8 cellular contexts compared by ENCODE assay signal in the genomic region with DNA sequence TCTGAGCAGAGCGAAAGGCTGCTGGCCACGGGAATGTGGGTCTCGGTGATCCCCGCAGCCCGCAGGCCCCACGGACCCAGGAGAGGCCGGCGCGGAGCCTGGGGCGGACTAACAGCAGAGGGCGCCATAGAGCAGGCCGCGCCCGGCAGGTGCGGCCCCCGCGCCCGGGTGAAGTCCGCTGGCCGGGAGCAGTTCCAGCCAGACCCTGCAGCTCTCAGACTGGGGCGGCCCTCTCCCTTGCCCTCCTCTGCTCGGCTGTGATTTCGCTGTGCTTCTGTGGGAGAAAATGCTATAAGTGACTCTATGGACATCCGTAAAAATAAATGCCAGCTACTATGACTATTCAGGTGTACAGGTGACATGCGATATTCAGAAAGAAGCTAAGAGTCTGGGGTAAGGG. TPM values are rescaled to one million over a fixed set of nuclear protein-coding genes. Genes with fewer than 3 reads are reported as not detected.
A peak's percentile ranks its signal among the peaks of the same experiment; 100 is the strongest.
DNase-seq lines count a peak whose midpoint lies in the region; ATAC-seq and TF ChIP-seq lines count a peak whose summit lies in the region.

No MANE protein-coding gene starts in this region.

- peaks cover 5% of the 10 kb centered on the region for H3K4me1 Mint-ChIP-seq in activated T-helper 2 cell treated with anti-CD3 and anti-CD28 coated beads, Interferon-gamma antibody, Interleukin-2, Interleukin-4, amounts not matched to agents 10 μg/mL and 5 μg/mL and 100 μg/mL, durations not matched to agents 14 hours and 24 hours and 36 hours (ENCODE audit: low read depth)
- H3K4me1 Mint-ChIP-seq in progenitor cell of endocrine pancreas (ENCODE audit: low read depth): peaks cover 12% of the 10 kb centered on the region

- H3K27me3 ChIP-seq in Panc1 (ENCODE audit: control insufficient read depth, insufficient read depth, low read length) (no peaks in the 10 kb centered on the region), uterus (peaks cover 0 to 24% of the 10 kb centered on the region in 2 donors)

- H3K36me3 Mint-ChIP-seq in activated T-helper 2 cell treated with anti-CD3 and anti-CD28 coated beads, Interferon-gamma antibody, Interleukin-2, Interleukin-4, amounts not matched to agents 10 μg/mL and 5 μg/mL and 100 μg/mL, durations not matched to agents 14 hours and 24 hours and 36 hours (ENCODE audit: low read depth): no peaks in the 10 kb centered on the region
- H3K36me3 Mint-ChIP-seq in progenitor cell of endocrine pancreas (ENCODE audit: insufficient read depth): peaks cover 7% of the 10 kb centered on the region

- H3K4me1 ChIP-seq in Panc1 (ENCODE audit: control insufficient read depth, insufficient read depth, low read length) (peaks cover 6% of the 10 kb centered on the region), uterus (no peaks in the 10 kb centered on the region)

- H3K36me3 ChIP-seq in Panc1 (ENCODE audit: control insufficient read depth, insufficient read depth, low read length) (no peaks in the 10 kb centered on the region), uterus (no peaks in the 10 kb centered on the region)

- H3K27ac ChIP-seq in Panc1 (ENCODE audit: low read length): no peak overlapping the region
- H3K27ac ChIP-seq in uterus: no peak overlapping the region

- intact Hi-C loops in Panc1 (cut with micrococcal nuclease; ENCODE audit: unreplicated experiment): loop anchor here (1.0 to 10.0 kb wide), 2 partner anchors 123 to 155 kb away; partner anchors contain the start of gene URAD
- intact Hi-C loops in activated T-helper 2 cell treated with anti-CD3 and anti-CD28 coated beads, Interferon-gamma antibody, Interleukin-2, Interleukin-4, amounts not matched to agents 10 μg/mL and 5 μg/mL and 100 μg/mL, durations not matched to agents 14 hours and 24 hours and 36 hours (cut with micrococcal nuclease): no loop called here
- intact Hi-C loops in uterus (cut with DNase I; ENCODE audit: low total_unique reads): no loop called here

- peak; percentile 94 for TF ChIP-seq CTCF in Panc1 (IDR thresholded peaks at IDR 0.05)
- TF ChIP-seq CTCF in progenitor cell of endocrine pancreas (IDR thresholded peaks at IDR 0.05; ENCODE audit: unreplicated experiment): peak; percentile 98
- TF ChIP-seq CTCF in uterus (IDR thresholded peaks at IDR 0.05): peak; percentile 57 to 77 (median 66)

- H3K27me3 Mint-ChIP-seq in activated T-helper 2 cell treated with anti-CD3 and anti-CD28 coated beads, Interferon-gamma antibody, Interleukin-2, Interleukin-4, amounts not matched to agents 10 μg/mL and 5 μg/mL and 100 μg/mL, durations not matched to agents 14 hours and 24 hours and 36 hours (ENCODE audit: low read depth): peaks cover 50% of the 10 kb centered on the region
- H3K27me3 Mint-ChIP-seq in progenitor cell of endocrine pancreas: peaks cover 68% of the 10 kb centered on the region

- CTCF ChIA-PET in Panc1 (lab: Charles Lee): interaction anchor here (0.6 to 3.6 kb wide), 9 partner anchors 29 to 297 kb away, joined by 3 to 24 read pairs (median 4); no protein-coding TSS in a partner anchor

- H3K9me3 ChIP-seq in Panc1 (ENCODE audit: control insufficient read depth, insufficient read depth, low read depth, low read length) (no peaks in the 10 kb centered on the region), uterus (no peaks in the 10 kb centered on the region)

- DNase-seq in EL (peak; percentile 23), Panc1 (ENCODE audit: low read depth, low spot score) (no peak), germinal center (ENCODE audit: low spot score) (peak; percentile 80), progenitor cell of endocrine pancreas (ENCODE audit: low spot score, unreplicated experiment) (peak; percentile 83), uterus (peak in 1 of 2 donors; percentile 27), GOT3 (lab: John Stamatoyannopoulos, UW) (no peak)
- peak; percentile 41 for DNase-seq in activated T-helper 2 cell treated with anti-CD3 and anti-CD28 coated beads, Interferon-gamma antibody, Interleukin-2, Interleukin-4, amounts not matched to agents 10 μg/mL and 5 μg/mL and 100 μg/mL, durations not matched to agents 14 hours and 24 hours and 36 hours (ENCODE audit: low spot score)

- no TSS peak for BruUV-seq in Panc1 (replicated peaks; lab: Mats Ljungman, UMichigan)

- no peak for TF ChIP-seq POLR2A in uterus (IDR thresholded peaks at IDR 0.05)

- H3K4me3 Mint-ChIP-seq in activated T-helper 2 cell treated with anti-CD3 and anti-CD28 coated beads, Interferon-gamma antibody, Interleukin-2, Interleukin-4, amounts not matched to agents 10 μg/mL and 5 μg/mL and 100 μg/mL, durations not matched to agents 14 hours and 24 hours and 36 hours (ENCODE audit: low read depth): no peak overlapping the region
- H3K4me3 Mint-ChIP-seq in progenitor cell of endocrine pancreas (ENCODE audit: low read depth): peak overlapping the region; percentile 80

- H3K27ac Mint-ChIP-seq in activated T-helper 2 cell treated with anti-CD3 and anti-CD28 coated beads, Interferon-gamma antibody, Interleukin-2, Interleukin-4, amounts not matched to agents 10 μg/mL and 5 μg/mL and 100 μg/mL, durations not matched to agents 14 hours and 24 hours and 36 hours: no peak overlapping the region
- peak overlapping the region; percentile 90 for H3K27ac Mint-ChIP-seq in progenitor cell of endocrine pancreas

- H3K4me3 ChIP-seq in Panc1 (ENCODE audit: low read depth in 2 of 2, low read length in 2 of 2) (peak overlapping the region; percentile 34 to 40), uterus (peak overlapping the region in 1 of 2 donors; percentile 3)

- in situ Hi-C loops in Panc1 (cut with HindIII; ENCODE audit: low pct_unique_long_range_greater_than_20kb, low sequenced_read_pairs): loop anchor here (25.0 kb wide), 1 partner anchor 132 kb away; the partner anchor contains the start of gene CDX2

- no peaks in the 10 kb centered on the region for H3K9me3 Mint-ChIP-seq in activated T-helper 2 cell treated with anti-CD3 and anti-CD28 coated beads, Interferon-gamma antibody, Interleukin-2, Interleukin-4, amounts not matched to agents 10 μg/mL and 5 μg/mL and 100 μg/mL, durations not matched to agents 14 hours and 24 hours and 36 hours
- no peaks in the 10 kb centered on the region for H3K9me3 Mint-ChIP-seq in progenitor cell of endocrine pancreas (ENCODE audit: low read depth)

- POLR2A ChIA-PET in Panc1 (lab: Charles Lee): no interaction called here

- ATAC-seq in HG02623 (IDR thresholded peaks at IDR 0.05; ENCODE audit: unreplicated experiment): peak; percentile 48
- peak; percentile 88 for ATAC-seq in Panc1

RNA-seq across cellular contexts. Expression of gene GSX1, which starts 37.7 kb away (rescaled TPM):
- total RNA-seq in Panc1 (2021; ENCODE audit: unreplicated experiment) (not detected), progenitor cell of endocrine pancreas (not detected in 2 replicates), uterus (not detected)
- polyA plus RNA-seq in Panc1 (2012; ENCODE audit: insufficient read length): not detected
- not detected in 2 replicates for total RNA-seq in activated T-helper 2 cell treated with anti-CD3 and anti-CD28 coated beads, Interferon-gamma antibody, Interleukin-2, Interleukin-4, amounts not matched to agents 10 μg/mL and 5 μg/mL and 100 μg/mL, durations not matched to agents 14 hours and 24 hours and 36 hours

Comparison
In these comparisons a context has a peak if more than half of its experiments do, and no peak if none do; other contexts are left out.
1. DNase-seq: peak in EL (single experiment), activated T-helper 2 cell treated with anti-CD3 and anti-CD28 coated beads, Interferon-gamma antibody, Interleukin-2, Interleukin-4, amounts not matched to agents 10 μg/mL and 5 μg/mL and 100 μg/mL, durations not matched to agents 14 hours and 24 hours and 36 hours (single experiment), germinal center (single experiment) and progenitor cell of endocrine pancreas (single experiment); none in Panc1 (single experiment) and GOT3 (single experiment).
2. Peak in every context shown above with its lines, with median percentiles within 50 percentile points of each other: CTCF ChIP-seq.